ENCODE assay signal across 1 cellular context in genomic region chr3:155079795-155080546, GRCh38.
TF ChIP-seq lines count a peak whose summit lies in the region.

MME (plus strand) TSS chr3:155080319; CDS start chr3:155084168, 3,849 bp downstream.

TF ChIP-seq in K562, 482 proteins besides CTCF, POLR2A, EP300 and RAD21 (continued from another document):
- TF ChIP-seq ZNF77 (CRISPR knock-in tag; IDR thresholded peaks at IDR 0.05) (no peak), ZNF324 (CRISPR knock-in tag; IDR thresholded peaks at IDR 0.05) (no peak), JUN (IDR thresholded peaks at IDR 0.05; ENCODE audit: borderline replicate concordance, low read depth, low read length) (no peak), JUN (CRISPR knock-in tag; IDR thresholded peaks at IDR 0.05; ENCODE audit: borderline replicate concordance) (no peak), KDM5B (IDR thresholded peaks at IDR 0.05; ENCODE audit: insufficient replicate concordance, low read depth, low read length) (peak; percentile 27), PCBP1 (IDR thresholded peaks at IDR 0.05; ENCODE audit: low read depth, low read length, poor library complexity, severe bottlenecking) (no peak), WHSC1 (IDR thresholded peaks at IDR 0.05; ENCODE audit: low read length) (no peak), ZNF740 (CRISPR knock-in tag; IDR thresholded peaks at IDR 0.05) (no peak), ZNF740 (tag; IDR thresholded peaks at IDR 0.05) (no peak), THRA (IDR thresholded peaks at IDR 0.05) (no peak), PCBP2 (IDR thresholded peaks at IDR 0.05; ENCODE audit: low read depth, low read length, poor library complexity, severe bottlenecking) (no peak), CTBP1 (IDR thresholded peaks at IDR 0.05; ENCODE audit: borderline replicate concordance) (peak; percentile 35; the same call in 1 of the 2 replicates), PHF21A (IDR thresholded peaks at IDR 0.05; ENCODE audit: borderline replicate concordance, low read depth) (peak; percentile 91), VEZF1 (CRISPR knock-in tag; IDR thresholded peaks at IDR 0.05) (peak; percentile 56; the same call in 1 of the 2 replicates), KDM1A (IDR thresholded peaks at IDR 0.05) (peak; percentile 35 to 57; a peak in 2 of 4 replicates), PHF8 (IDR thresholded peaks at IDR 0.05; ENCODE audit: borderline replicate concordance, low read length) (peak; percentile 10; the same call in 1 of the 2 replicates), RFX1 (IDR thresholded peaks at IDR 0.05) (no peak), GATAD2B (IDR thresholded peaks at IDR 0.05; ENCODE audit: borderline replicate concordance) (no peak), FOXJ2 (tag; IDR thresholded peaks at IDR 0.05) (no peak), PHTF2 (CRISPR knock-in tag; IDR thresholded peaks at IDR 0.05) (no peak), ZBTB1 (CRISPR knock-in tag; IDR thresholded peaks at IDR 0.05; ENCODE audit: borderline replicate concordance, low read depth) (no peak), ETV5 (CRISPR knock-in tag; IDR thresholded peaks at IDR 0.05; ENCODE audit: low read depth) (no peak), MTA3 (IDR thresholded peaks at IDR 0.05; ENCODE audit: borderline replicate concordance) (0 out of 2 replicates have a peak, but pooled peaks have one; percentile 46), SRSF9 (IDR thresholded peaks at IDR 0.05; ENCODE audit: borderline replicate concordance, low read depth, low read length) (no peak), KHSRP (IDR thresholded peaks at IDR 0.05) (no peak), SMAD3 (CRISPR knock-in tag; conservative IDR thresholded peaks at IDR 0.05) (no peak), NRF1 (conservative IDR thresholded peaks at IDR 0.05 in 1 of 2, IDR thresholded peaks at IDR 0.05 in 1 of 2) (0 out of 4 replicates have a peak, but pooled peaks of 1 of the 2 experiments have one; percentile 24), SREBF2 (CRISPR knock-in tag; IDR thresholded peaks at IDR 0.05) (no peak), POLR3A (IDR thresholded peaks at IDR 0.05; ENCODE audit: borderline replicate concordance, extremely low read depth, insufficient read depth, insufficient read length) (no peak), CHAMP1 (IDR thresholded peaks at IDR 0.05) (no peak), SMARCC2 (IDR thresholded peaks at IDR 0.05; ENCODE audit: low read depth) (no peak), CUX1 (CRISPR knock-in tag; IDR thresholded peaks at IDR 0.05) (no peak), MLLT1 (IDR thresholded peaks at IDR 0.05) (no peak), RBFOX2 (IDR thresholded peaks at IDR 0.05; ENCODE audit: low read depth, low read length) (0 out of 2 replicates have a peak, but pooled peaks have one; percentile 18), TRIM24 (IDR thresholded peaks at IDR 0.05) (no peak), HDAC8 (tag; IDR thresholded peaks at IDR 0.05) (no peak), TARDBP (IDR thresholded peaks at IDR 0.05) (no peak)
